In the genomic region with DNA sequence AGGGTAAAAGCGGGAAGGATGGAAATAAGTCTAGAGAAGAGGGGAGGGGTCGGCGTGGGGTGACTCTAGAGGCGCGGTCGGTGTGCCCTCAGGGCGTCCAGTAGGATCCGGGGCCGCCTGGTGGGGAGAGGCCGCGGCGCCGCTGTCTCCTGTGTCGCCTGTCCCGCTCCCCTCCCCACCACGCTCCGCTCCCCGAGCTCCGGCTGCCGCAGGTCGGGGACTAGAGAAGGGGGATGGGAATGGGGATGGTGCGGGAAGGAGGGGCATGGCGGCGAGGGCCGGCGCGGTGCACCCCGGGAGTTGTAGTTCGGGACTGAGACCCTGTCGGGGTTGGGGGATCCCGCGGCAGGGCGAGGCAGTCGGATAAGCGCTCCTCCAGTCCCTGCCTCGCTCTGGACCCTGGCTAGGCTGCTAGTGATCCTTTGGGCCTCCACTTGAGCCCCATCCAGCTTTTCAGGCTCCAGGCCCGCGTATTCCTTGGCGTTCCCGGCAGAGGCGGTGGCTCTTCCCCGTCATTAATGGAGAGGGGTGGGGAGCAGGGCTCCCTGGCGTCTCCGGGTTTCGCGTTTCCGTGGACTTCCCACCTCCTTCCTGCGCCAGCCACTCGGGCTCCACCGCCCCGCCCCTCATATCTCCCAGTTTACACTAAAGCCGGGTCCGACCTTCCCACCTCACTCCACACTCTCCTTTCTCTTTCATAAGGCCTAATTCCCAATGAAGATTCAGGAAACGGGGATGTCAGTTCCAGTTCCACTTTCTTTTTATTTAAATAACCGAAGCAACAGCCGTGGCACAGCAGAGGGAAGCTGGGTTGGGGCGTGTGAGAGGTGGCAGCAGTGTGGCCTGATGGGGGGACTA, we compare ENCODE assay signal across 1 cellular context.
TF ChIP-seq lines count a peak whose summit lies in the region.

Gene ENTREP3, minus strand, starts transcription at position 241 of the 858 bp plus-strand sequence. CDS start 606 bp downstream, outside the sequence.

TF ChIP-seq in HepG2, 621 proteins besides CTCF, POLR2A, EP300 and RAD21 (continued from another document and continues in another):
- TF ChIP-seq ZBTB39 (CRISPR knock-in tag; IDR thresholded peaks at IDR 0.05) (no peak), SMARCC2 (IDR thresholded peaks at IDR 0.05) (no peak), ZZZ3 (CRISPR knock-in tag; IDR thresholded peaks at IDR 0.05; ENCODE audit: borderline replicate concordance) (no peak), ZBTB43 (CRISPR knock-in tag; conservative IDR thresholded peaks at IDR 0.05) (no peak), ZNF138 (CRISPR knock-in tag; IDR thresholded peaks at IDR 0.05; ENCODE audit: low read depth) (no peak), DRAP1 (CRISPR knock-in tag; IDR thresholded peaks at IDR 0.05) (peak; percentile 68), ZNF180 (CRISPR knock-in tag; IDR thresholded peaks at IDR 0.05; ENCODE audit: borderline replicate concordance, low read depth) (no peak), KDM1A (CRISPR knock-in tag; IDR thresholded peaks at IDR 0.05) (no peak), FOXK2 (IDR thresholded peaks at IDR 0.05) (no peak), TGIF2 (CRISPR knock-in tag; IDR thresholded peaks at IDR 0.05) (no peak), NFE2L2 (IDR thresholded peaks at IDR 0.05; ENCODE audit: low read length) (no peak), LBX2 (CRISPR knock-in tag; IDR thresholded peaks at IDR 0.05; ENCODE audit: borderline replicate concordance) (no peak), RBM22 (optimal IDR thresholded peaks at IDR 0.05; ENCODE audit: low read length) (no peak), IRF2 (CRISPR knock-in tag; IDR thresholded peaks at IDR 0.05) (peak; percentile 78), ZNF329 (CRISPR knock-in tag; IDR thresholded peaks at IDR 0.05; ENCODE audit: low read depth) (no peak), MAFG (CRISPR knock-in tag; IDR thresholded peaks at IDR 0.05) (no peak), KAT2B (IDR thresholded peaks at IDR 0.05; ENCODE audit: borderline replicate concordance, low read depth, low read length) (no peak), ZBTB42 (CRISPR knock-in tag; IDR thresholded peaks at IDR 0.05) (no peak), MED13 (CRISPR knock-in tag; IDR thresholded peaks at IDR 0.05) (peak; percentile 67), JDP2 (CRISPR knock-in tag; IDR thresholded peaks at IDR 0.05; ENCODE audit: borderline replicate concordance) (no peak), ZFY (CRISPR knock-in tag; IDR thresholded peaks at IDR 0.05) (peak; percentile 76), ZFP37 (CRISPR knock-in tag; IDR thresholded peaks at IDR 0.05; ENCODE audit: borderline replicate concordance) (peak; percentile 61; the same call in 1 of the 2 replicates), TFDP1 (CRISPR knock-in tag; IDR thresholded peaks at IDR 0.05; ENCODE audit: borderline replicate concordance) (peak; percentile 32; the same call in 1 of the 2 replicates), ZNF619 (CRISPR knock-in tag; IDR thresholded peaks at IDR 0.05) (0 out of 2 replicates have a peak, but pooled peaks have one; percentile 58), RBFOX2 (IDR thresholded peaks at IDR 0.05; ENCODE audit: low read depth, low read length) (peak; percentile 83), NR1H2 (CRISPR knock-in tag; IDR thresholded peaks at IDR 0.05; ENCODE audit: borderline replicate concordance, low read depth) (no peak), MTF2 (CRISPR knock-in tag; IDR thresholded peaks at IDR 0.05; ENCODE audit: borderline replicate concordance) (no peak), HINFP (CRISPR knock-in tag; IDR thresholded peaks at IDR 0.05; ENCODE audit: low read depth) (peak; percentile 68; the same call in 1 of the 2 replicates), ZNF607 (CRISPR knock-in tag; IDR thresholded peaks at IDR 0.05; ENCODE audit: borderline replicate concordance) (no peak; the same call in 1 of the 2 replicates), MYPOP (CRISPR knock-in tag; IDR thresholded peaks at IDR 0.05) (no peak), ZBTB7B (CRISPR knock-in tag; IDR thresholded peaks at IDR 0.05) (no peak), ZNF616 (CRISPR knock-in tag; IDR thresholded peaks at IDR 0.05; ENCODE audit: low read depth) (no peak)
- TF ChIP-seq, protein P1, sequence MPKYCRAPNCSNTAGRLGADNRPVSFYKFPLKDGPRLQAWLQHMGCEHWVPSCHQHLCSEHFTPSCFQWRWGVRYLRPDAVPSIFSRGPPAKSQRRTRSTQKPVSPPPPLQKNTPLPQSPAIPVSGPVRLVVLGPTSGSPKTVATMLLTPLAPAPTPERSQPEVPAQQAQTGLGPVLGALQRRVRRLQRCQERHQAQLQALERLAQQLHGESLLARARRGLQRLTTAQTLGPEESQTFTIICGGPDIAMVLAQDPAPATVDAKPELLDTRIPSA (CRISPR knock-in tag; IDR thresholded peaks at IDR 0.05; ENCODE audit: borderline replicate concordance): no peak
- TF ChIP-seq, protein P2, sequence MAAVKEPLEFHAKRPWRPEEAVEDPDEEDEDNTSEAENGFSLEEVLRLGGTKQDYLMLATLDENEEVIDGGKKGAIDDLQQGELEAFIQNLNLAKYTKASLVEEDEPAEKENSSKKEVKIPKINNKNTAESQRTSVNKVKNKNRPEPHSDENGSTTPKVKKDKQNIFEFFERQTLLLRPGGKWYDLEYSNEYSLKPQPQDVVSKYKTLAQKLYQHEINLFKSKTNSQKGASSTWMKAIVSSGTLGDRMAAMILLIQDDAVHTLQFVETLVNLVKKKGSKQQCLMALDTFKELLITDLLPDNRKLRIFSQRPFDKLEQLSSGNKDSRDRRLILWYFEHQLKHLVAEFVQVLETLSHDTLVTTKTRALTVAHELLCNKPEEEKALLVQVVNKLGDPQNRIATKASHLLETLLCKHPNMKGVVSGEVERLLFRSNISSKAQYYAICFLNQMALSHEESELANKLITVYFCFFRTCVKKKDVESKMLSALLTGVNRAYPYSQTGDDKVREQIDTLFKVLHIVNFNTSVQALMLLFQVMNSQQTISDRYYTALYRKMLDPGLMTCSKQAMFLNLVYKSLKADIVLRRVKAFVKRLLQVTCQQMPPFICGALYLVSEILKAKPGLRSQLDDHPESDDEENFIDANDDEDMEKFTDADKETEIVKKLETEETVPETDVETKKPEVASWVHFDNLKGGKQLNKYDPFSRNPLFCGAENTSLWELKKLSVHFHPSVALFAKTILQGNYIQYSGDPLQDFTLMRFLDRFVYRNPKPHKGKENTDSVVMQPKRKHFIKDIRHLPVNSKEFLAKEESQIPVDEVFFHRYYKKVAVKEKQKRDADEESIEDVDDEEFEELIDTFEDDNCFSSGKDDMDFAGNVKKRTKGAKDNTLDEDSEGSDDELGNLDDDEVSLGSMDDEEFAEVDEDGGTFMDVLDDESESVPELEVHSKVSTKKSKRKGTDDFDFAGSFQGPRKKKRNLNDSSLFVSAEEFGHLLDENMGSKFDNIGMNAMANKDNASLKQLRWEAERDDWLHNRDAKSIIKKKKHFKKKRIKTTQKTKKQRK (IDR thresholded peaks at IDR 0.05; ENCODE audit: low read length): no peak
- TF ChIP-seq, protein P3, sequence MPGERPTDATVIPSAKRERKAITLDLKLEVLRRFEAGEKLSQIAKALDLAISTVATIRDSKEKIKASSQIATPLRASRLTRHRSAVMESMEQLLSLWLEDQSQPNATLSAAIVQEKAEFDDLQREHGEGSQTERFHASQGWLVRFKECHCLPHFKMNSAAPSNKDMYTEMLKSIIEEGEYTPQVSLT (CRISPR knock-in tag; IDR thresholded peaks at IDR 0.05; ENCODE audit: borderline replicate concordance, low read depth): no peak
- TF ChIP-seq, protein P4, sequence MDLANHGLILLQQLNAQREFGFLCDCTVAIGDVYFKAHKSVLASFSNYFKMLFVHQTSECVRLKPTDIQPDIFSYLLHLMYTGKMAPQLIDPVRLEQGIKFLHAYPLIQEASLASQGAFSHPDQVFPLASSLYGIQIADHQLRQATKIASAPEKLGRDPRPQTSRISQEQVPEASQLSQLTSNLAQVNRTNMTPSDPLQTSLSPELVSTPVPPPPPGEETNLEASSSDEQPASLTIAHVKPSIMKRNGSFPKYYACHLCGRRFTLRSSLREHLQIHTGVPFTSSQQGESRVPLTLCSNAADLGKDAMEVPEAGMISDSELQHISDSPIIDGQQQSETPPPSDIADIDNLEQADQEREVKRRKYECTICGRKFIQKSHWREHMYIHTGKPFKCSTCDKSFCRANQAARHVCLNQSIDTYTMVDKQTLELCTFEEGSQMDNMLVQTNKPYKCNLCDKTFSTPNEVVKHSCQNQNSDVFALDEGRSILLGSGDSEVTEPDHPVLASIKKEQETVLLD (CRISPR knock-in tag; IDR thresholded peaks at IDR 0.05; ENCODE audit: low read depth): no peak
- TF ChIP-seq, protein P5, sequence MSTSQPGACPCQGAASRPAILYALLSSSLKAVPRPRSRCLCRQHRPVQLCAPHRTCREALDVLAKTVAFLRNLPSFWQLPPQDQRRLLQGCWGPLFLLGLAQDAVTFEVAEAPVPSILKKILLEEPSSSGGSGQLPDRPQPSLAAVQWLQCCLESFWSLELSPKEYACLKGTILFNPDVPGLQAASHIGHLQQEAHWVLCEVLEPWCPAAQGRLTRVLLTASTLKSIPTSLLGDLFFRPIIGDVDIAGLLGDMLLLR (CRISPR knock-in tag; IDR thresholded peaks at IDR 0.05): no peak
- TF ChIP-seq, protein P6, sequence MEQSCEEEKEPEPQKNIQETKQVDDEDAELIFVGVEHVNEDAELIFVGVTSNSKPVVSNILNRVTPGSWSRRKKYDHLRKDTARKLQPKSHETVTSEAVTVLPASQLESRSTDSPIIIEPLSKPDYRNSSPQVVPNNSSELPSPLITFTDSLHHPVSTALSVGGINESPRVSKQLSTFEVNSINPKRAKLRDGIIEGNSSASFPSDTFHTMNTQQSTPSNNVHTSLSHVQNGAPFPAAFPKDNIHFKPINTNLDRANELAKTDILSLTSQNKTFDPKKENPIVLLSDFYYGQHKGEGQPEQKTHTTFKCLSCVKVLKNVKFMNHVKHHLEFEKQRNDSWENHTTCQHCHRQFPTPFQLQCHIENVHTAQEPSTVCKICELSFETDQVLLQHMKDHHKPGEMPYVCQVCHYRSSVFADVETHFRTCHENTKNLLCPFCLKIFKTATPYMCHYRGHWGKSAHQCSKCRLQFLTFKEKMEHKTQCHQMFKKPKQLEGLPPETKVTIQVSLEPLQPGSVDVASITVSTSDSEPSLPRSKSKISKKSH (CRISPR knock-in tag; IDR thresholded peaks at IDR 0.05; ENCODE audit: borderline replicate concordance): no peak
- TF ChIP-seq, protein P7, sequence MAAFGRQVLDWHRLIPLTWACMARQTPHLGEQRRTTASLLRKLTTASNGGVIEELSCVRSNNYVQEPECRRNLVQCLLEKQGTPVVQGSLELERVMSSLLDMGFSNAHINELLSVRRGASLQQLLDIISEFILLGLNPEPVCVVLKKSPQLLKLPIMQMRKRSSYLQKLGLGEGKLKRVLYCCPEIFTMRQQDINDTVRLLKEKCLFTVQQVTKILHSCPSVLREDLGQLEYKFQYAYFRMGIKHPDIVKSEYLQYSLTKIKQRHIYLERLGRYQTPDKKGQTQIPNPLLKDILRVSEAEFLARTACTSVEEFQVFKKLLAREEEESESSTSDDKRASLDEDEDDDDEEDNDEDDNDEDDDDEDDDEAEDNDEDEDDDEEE (CRISPR knock-in tag; IDR thresholded peaks at IDR 0.05): no peak
